ENCODE assay signal across 8 cellular contexts in genomic region chr9:127574089-127574921, GRCh38. TPM values are rescaled to one million over a fixed set of nuclear protein-coding genes. Genes with fewer than 3 reads are reported as not detected.
DNase-seq lines count a peak whose midpoint lies in the region; ATAC-seq lines count a peak whose summit lies in the region.

No MANE protein-coding gene starts in this region.

- H3K4me1 ChIP-seq in mesenchymal stem cell (ENCODE audit: control insufficient read depth, insufficient read depth, low read depth, low read length) (peaks cover 45% of the 10 kb centered on the region), mesendoderm (ENCODE audit: control insufficient read depth, low read depth, low read length) (peaks cover 1% of the 10 kb centered on the region)

- peak overlapping the region; percentile 9 to 64 for H3K4ac ChIP-seq in mesenchymal stem cell (ENCODE audit: low read depth in 1 of 2, low read length in 2 of 2)
- H3K4ac ChIP-seq in mesendoderm (ENCODE audit: low read depth, low read length): no peak overlapping the region

- no peak overlapping the region for H2AFZ ChIP-seq in mesenchymal stem cell (ENCODE audit: low read depth, low read length)

- H3K18ac ChIP-seq in mesenchymal stem cell (ENCODE audit: low read depth in 1 of 2, low read length in 2 of 2): peak overlapping the region; percentile 58 to 77
- H3K18ac ChIP-seq in mesendoderm (ENCODE audit: low read length): no peak overlapping the region

- H3K14ac ChIP-seq in mesenchymal stem cell (ENCODE audit: low read length in 2 of 2): peak overlapping the region in 1 of 2 experiments; percentile 1

- peak overlapping the region; percentile 82 for H2BK15ac ChIP-seq in mesenchymal stem cell (ENCODE audit: low read depth, poor library complexity, severe bottlenecking)
- no peak overlapping the region for H2BK15ac ChIP-seq in mesendoderm (replicated peaks; ENCODE audit: low read depth)

- H3K4me2 ChIP-seq in mesenchymal stem cell (ENCODE audit: low read length, poor library complexity, severe bottlenecking) (no peak overlapping the region), mesendoderm (ENCODE audit: low read length) (no peak overlapping the region)

- no peaks in the 10 kb centered on the region for H3K9me3 Mint-ChIP-seq in activated T-helper 17 cell treated with anti-CD3 and anti-CD28 coated beads, Interleukin-2, amount 50 U/mL, for 72 hours

- H3K79me1 ChIP-seq in mesenchymal stem cell (replicated peaks; ENCODE audit: low read length, poor library complexity, severe bottlenecking): peaks cover 10% of the 10 kb centered on the region
- no peaks in the 10 kb centered on the region for H3K79me1 ChIP-seq in mesendoderm (ENCODE audit: low read length)

- ATAC-seq in activated T-helper 17 cell treated with anti-CD3 and anti-CD28 coated beads, Interleukin-2, amount 50 U/mL, for 72 hours (replicated peaks): peak; percentile 36
- ATAC-seq in GM21825 (IDR thresholded peaks at IDR 0.05; ENCODE audit: unreplicated experiment): no peak
- no peak for ATAC-seq in HG02852 (IDR thresholded peaks at IDR 0.05; ENCODE audit: unreplicated experiment)

- no peak overlapping the region for H3K23ac ChIP-seq in mesenchymal stem cell (ENCODE audit: low read length in 2 of 2)
- no peak overlapping the region for H3K23ac ChIP-seq in mesendoderm (ENCODE audit: low read length)

- H2AK5ac ChIP-seq in mesenchymal stem cell (ENCODE audit: low read length, severe bottlenecking) (peak overlapping the region; percentile 32), mesendoderm (ENCODE audit: low read length) (no peak overlapping the region)

- no peaks in the 10 kb centered on the region for H3K79me2 ChIP-seq in mesendoderm (ENCODE audit: control insufficient read depth, insufficient read depth, low read length)

- no peak overlapping the region for H3K56ac ChIP-seq in mesendoderm (ENCODE audit: low read length)

- no peaks in the 10 kb centered on the region for H3K36me3 ChIP-seq in mesenchymal stem cell (ENCODE audit: control insufficient read depth in 1 of 2, insufficient read depth in 2 of 2, low read depth in 1 of 2, low read length in 2 of 2)
- no peaks in the 10 kb centered on the region for H3K36me3 ChIP-seq in mesendoderm (ENCODE audit: control insufficient read depth, insufficient read depth, low read length)

- peak overlapping the region; percentile 72 for H3K4me3 Mint-ChIP-seq in activated T-helper 17 cell treated with anti-CD3 and anti-CD28 coated beads, Interleukin-2, amount 50 U/mL, for 72 hours

- H4K5ac ChIP-seq in mesendoderm (ENCODE audit: low read length): no peak overlapping the region

- H4K91ac ChIP-seq in mesenchymal stem cell (ENCODE audit: low read length): peak overlapping the region; percentile 90

- peak overlapping the region; percentile 59 for H3K9ac ChIP-seq in mesenchymal stem cell (ENCODE audit: low read length)
- H3K9ac ChIP-seq in mesendoderm (ENCODE audit: low read length): no peak overlapping the region

- H3K27ac ChIP-seq in mesenchymal stem cell (ENCODE audit: low read length, poor library complexity, severe bottlenecking) (peak overlapping the region; percentile 90), mesendoderm (ENCODE audit: low read depth, low read length) (no peak overlapping the region)

- peaks cover 42% of the 10 kb centered on the region for H3K4me1 Mint-ChIP-seq in activated T-helper 17 cell treated with anti-CD3 and anti-CD28 coated beads, Interleukin-2, amount 50 U/mL, for 72 hours

- peak overlapping the region; percentile 93 for H2BK120ac ChIP-seq in mesenchymal stem cell (ENCODE audit: low read depth, low read length)
- no peak overlapping the region for H2BK120ac ChIP-seq in mesendoderm (ENCODE audit: low read depth, low read length)

- H3K27me3 ChIP-seq in mesenchymal stem cell (ENCODE audit: control insufficient read depth in 1 of 2, insufficient read depth in 1 of 2, low read length in 2 of 2) (no peaks in the 10 kb centered on the region), mesendoderm (ENCODE audit: insufficient read depth, low read length, poor library complexity) (no peaks in the 10 kb centered on the region)

- peak overlapping the region; percentile 67 for H2BK5ac ChIP-seq in mesenchymal stem cell (ENCODE audit: low read depth, low read length, poor library complexity, severe bottlenecking)
- H2BK5ac ChIP-seq in mesendoderm (ENCODE audit: low read length): no peak overlapping the region

- H2BK12ac ChIP-seq in mesenchymal stem cell (ENCODE audit: low read length in 2 of 2): peak overlapping the region; percentile 42 to 87

- H4K8ac ChIP-seq in mesenchymal stem cell (ENCODE audit: low read length) (peak overlapping the region; percentile 89), mesendoderm (ENCODE audit: low read depth, low read length) (no peak overlapping the region)

- 78% methylated on average over 8 of the region's 10 CpGs for WGBS in mesenchymal stem cell
- WGBS in mesendoderm (ENCODE audit: extremely low coverage, insufficient coverage, low lambda C conversion rate): no CpG with 5 or more reads among the region's 10 CpGs

- peak overlapping the region; percentile 85 for H3K27ac Mint-ChIP-seq in activated T-helper 17 cell treated with anti-CD3 and anti-CD28 coated beads, Interleukin-2, amount 50 U/mL, for 72 hours

- H3K4me3 ChIP-seq in mesenchymal stem cell (ENCODE audit: insufficient read depth in 1 of 2, low read depth in 1 of 2, low read length in 2 of 2) (no peak overlapping the region), mesendoderm (ENCODE audit: low read length) (no peak overlapping the region)

- DNase-seq in DMS53 treated with DMSO at 0.1 percent for 48 hours (lab: John Stamatoyannopoulos, UW; ENCODE audit: unreplicated experiment): peak; percentile 99
- peak; percentile 91 for DNase-seq in NCI-H1417 treated with DMSO at 0.1 percent for 48 hours (lab: John Stamatoyannopoulos, UW)
- no peak for DNase-seq in mesenchymal stem cell
- DNase-seq in superior temporal gyrus (ENCODE audit: extremely low spot score): no peak
- DNase-seq in mesendoderm: no peak

- H3K9me3 ChIP-seq in mesenchymal stem cell (ENCODE audit: control insufficient read depth, low read length): no peaks in the 10 kb centered on the region

- H3K36me3 Mint-ChIP-seq in activated T-helper 17 cell treated with anti-CD3 and anti-CD28 coated beads, Interleukin-2, amount 50 U/mL, for 72 hours (ENCODE audit: low read depth): no peaks in the 10 kb centered on the region

- no peaks in the 10 kb centered on the region for H3K27me3 Mint-ChIP-seq in activated T-helper 17 cell treated with anti-CD3 and anti-CD28 coated beads, Interleukin-2, amount 50 U/mL, for 72 hours

RNA-seq across cellular contexts. Expression of gene STXBP1, which starts 37.8 kb away (rescaled TPM):
- total RNA-seq in activated T-helper 17 cell treated with anti-CD3 and anti-CD28 coated beads, Interleukin-2, amount 50 U/mL, for 72 hours: 10 to 100 TPM; 14.7 to 17.1 TPM
- 41.1 TPM for polyA plus RNA-seq in mesenchymal stem cell (2013, experiment 1 of 2)
- polyA plus RNA-seq in mesenchymal stem cell (2013, experiment 2 of 2): 40.3 TPM
- polyA plus RNA-seq in mesendoderm (2013, experiment 1 of 2): 17.7 TPM
- 18.7 TPM for polyA plus RNA-seq in mesendoderm (2013, experiment 2 of 2)

Comparison
In these comparisons a context has a peak if more than half of its experiments do, and no peak if none do; other contexts are left out.
1. DNase-seq: peak in DMS53 treated with DMSO at 0.1 percent for 48 hours (single experiment) and NCI-H1417 treated with DMSO at 0.1 percent for 48 hours (single experiment); none in mesenchymal stem cell (single experiment), superior temporal gyrus (single experiment) and mesendoderm (single experiment).